ENCODE assay signal across 25 cellular contexts in genomic region chr5:141902416-141902815, GRCh38. TPM values are rescaled to one million over a fixed set of nuclear protein-coding genes. Genes with fewer than 3 reads are reported as not detected.
"Had no signal": no experiment of that assay in that cellular context is flagged by ENCODE, and none has a peak within 500 bp of the region (broad histone marks: within the 10 kb centered on the region; RNA-seq: fewer than 3 reads in every experiment).

No MANE protein-coding gene starts in this region.

- H3K4me1 ChIP-seq: colonic mucosa, esophagus muscularis mucosa, lower lobe of right lung, prostate gland had no signal

- H3K9ac ChIP-seq: neural progenitor cell had no signal

- H3K9me3 ChIP-seq: breast epithelium, colonic mucosa, esophagus muscularis mucosa, lower lobe of right lung, prostate gland, thoracic aorta, upper lobe of left lung had no signal

- H2AFZ ChIP-seq: hepatocyte, neural progenitor cell had no signal

- H3K27me3 ChIP-seq: breast epithelium, colonic mucosa, dorsolateral prefrontal cortex, hepatocyte, neural progenitor cell, upper lobe of left lung had no signal

- H3K27ac ChIP-seq: breast epithelium, colonic mucosa, esophagus muscularis mucosa, hepatocyte, lower lobe of right lung, neural progenitor cell, prostate gland, thoracic aorta, upper lobe of left lung had no signal

- H3K4me3 ChIP-seq: breast epithelium, colonic mucosa, dorsolateral prefrontal cortex, esophagus muscularis mucosa, hepatocyte, lower lobe of right lung, neural progenitor cell, prostate gland, thoracic aorta, upper lobe of left lung had no signal

- DNase-seq: activated B cell treated with CpG ODN at 0.5 μM for 24 hours; activated CD4-positive, alpha-beta T cell treated with anti-CD3 and anti-CD28 coated beads for 36 hours; activated CD4-positive, alpha-beta T cell treated with anti-CD3 and anti-CD28 coated beads, Interleukin-2, amount 50 U/mL, for 48 hours; activated naive CD4-positive, alpha-beta T cell treated with Interleukin-2 at 50 U/mL for 16 hours; activated naive CD8-positive, alpha-beta T cell treated with anti-CD3 and anti-CD28 coated beads for 36 hours; activated T-cell treated with anti-CD3 and anti-CD28 coated beads, Interleukin-2, amount 50 U/mL, for 48 hours; colonic mucosa; dorsolateral prefrontal cortex; effector memory CD8-positive, alpha-beta T cell; glutamatergic neuron; immature natural killer cell; lower lobe of right lung; mesendoderm; naive thymus-derived CD4-positive, alpha-beta T cell; stimulated activated CD4-positive, alpha-beta T cell treated with anti-CD3 and anti-CD28 coated beads, Interleukin-2, amount 100 ng/mL, for 48 hours; stimulated activated naive CD4-positive, alpha-beta T cell; upper lobe of left lung had no signal

- H3K79me2 ChIP-seq: hepatocyte had no signal

- H3K4me2 ChIP-seq: hepatocyte, neural progenitor cell had no signal

- H3K36me3 ChIP-seq: breast epithelium, colonic mucosa, esophagus muscularis mucosa, lower lobe of right lung, neural progenitor cell, prostate gland, thoracic aorta, upper lobe of left lung had no signal

RNA-seq across cellular contexts. Expression of gene PCDH1, which starts 24.2 kb away (rescaled TPM):
- total RNA-seq: activated B cell treated with CpG ODN at 0.5 μM for 24 hours; activated CD4-positive, alpha-beta T cell treated with anti-CD3 and anti-CD28 coated beads for 36 hours; activated naive CD8-positive, alpha-beta T cell treated with anti-CD3 and anti-CD28 coated beads for 36 hours had no signal

RNA-seq across cellular contexts. Expression of gene PCDH12, which starts 55.6 kb away (rescaled TPM):
- total RNA-seq: activated B cell treated with CpG ODN at 0.5 μM for 24 hours, kidney epithelial cell, osteoblast had no signal
